ENCODE assay signal across 19 cellular contexts in the genomic region with DNA sequence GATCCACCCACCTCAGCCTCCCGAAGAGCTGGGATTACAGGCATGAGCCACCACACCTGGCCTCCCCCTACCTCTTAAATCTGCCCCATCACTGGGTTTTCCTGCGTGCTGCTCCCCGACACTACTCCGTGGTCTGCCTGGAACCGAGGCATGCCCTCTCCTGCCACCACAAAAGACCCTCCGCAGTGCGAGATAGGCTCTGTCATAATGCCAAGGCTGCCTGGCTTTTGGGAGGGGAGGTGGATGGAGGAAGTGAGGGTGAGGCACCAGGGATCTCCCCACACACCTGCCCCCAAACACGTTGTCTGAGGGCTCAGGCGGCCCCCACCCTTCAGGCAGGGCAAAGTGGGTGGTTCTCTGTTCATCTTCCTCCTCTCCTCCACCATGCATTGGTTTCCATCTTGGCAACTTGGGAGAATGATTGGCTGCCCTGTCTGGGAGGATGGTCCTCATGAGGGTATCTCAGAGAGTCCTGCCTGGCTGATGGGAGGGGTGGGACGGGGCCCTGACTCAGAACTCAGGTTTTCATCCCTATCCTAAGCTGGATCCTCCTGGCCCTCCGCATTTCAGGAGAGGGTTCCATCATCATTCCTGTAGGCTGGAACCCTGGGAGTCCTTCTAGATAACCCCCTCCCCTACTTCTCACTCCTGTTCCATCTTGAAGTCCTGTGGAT. TPM values are rescaled to one million over a fixed set of nuclear protein-coding genes. Genes with fewer than 3 reads are reported as not detected.
"Had no signal": no experiment of that assay in that cellular context is flagged by ENCODE, and none has a peak within 500 bp of the region (broad histone marks: within the 10 kb centered on the region; RNA-seq: fewer than 3 reads in every experiment).

No MANE protein-coding gene starts in this region.

- H3K27ac Mint-ChIP-seq: dendritic cell treated with granulocyte-macrophage colony-stimulating factor and Interleukin-4, amounts not matched to agents 40 ng/mL and 50 ng/mL, for 4 days; natural killer cell treated with Interleukin-12 subunit alpha and Interleukin-12 subunit beta and Interleukin-15 and Interleukin-18, amount 100 ng/mL, for 72 hours had no signal

- H3K9me3 Mint-ChIP-seq: central memory CD8-positive, alpha-beta T cell; dendritic cell treated with granulocyte-macrophage colony-stimulating factor and Interleukin-4, amounts not matched to agents 40 ng/mL and 50 ng/mL, for 4 days; effector memory CD8-positive, alpha-beta T cell; natural killer cell treated with Interleukin-12 subunit alpha and Interleukin-12 subunit beta and Interleukin-15 and Interleukin-18, amount 100 ng/mL, for 72 hours had no signal

- H3K27me3 ChIP-seq: stomach, transverse colon had no signal

- H3K4me3 Mint-ChIP-seq: central memory CD8-positive, alpha-beta T cell; dendritic cell treated with granulocyte-macrophage colony-stimulating factor and Interleukin-4, amounts not matched to agents 40 ng/mL and 50 ng/mL, for 4 days; effector memory CD8-positive, alpha-beta T cell; natural killer cell treated with Interleukin-12 subunit alpha and Interleukin-12 subunit beta and Interleukin-15 and Interleukin-18, amount 100 ng/mL, for 72 hours had no signal

- H3K9me3 ChIP-seq: esophagus squamous epithelium, stomach, thoracic aorta, transverse colon had no signal

- H3K4me1 Mint-ChIP-seq: central memory CD8-positive, alpha-beta T cell had no signal

- H3K36me3 ChIP-seq: esophagus squamous epithelium, stomach, thoracic aorta, transverse colon had no signal

- H3K27ac ChIP-seq: esophagus squamous epithelium, foreskin keratinocyte, stomach, thoracic aorta, transverse colon had no signal

- H3K27me3 Mint-ChIP-seq: central memory CD8-positive, alpha-beta T cell had no signal

- H3K36me3 Mint-ChIP-seq: natural killer cell treated with Interleukin-12 subunit alpha and Interleukin-12 subunit beta and Interleukin-15 and Interleukin-18, amount 100 ng/mL, for 72 hours had no signal

- H3K4me3 ChIP-seq: esophagus squamous epithelium, stomach, thoracic aorta, transverse colon had no signal

- ATAC-seq: effector memory CD8-positive, alpha-beta T cell; foreskin keratinocyte; left lobe of liver; natural killer cell treated with Interleukin-12 subunit alpha and Interleukin-12 subunit beta and Interleukin-15 and Interleukin-18, amount 100 ng/mL, for 72 hours had no signal

- DNase-seq: effector memory CD8-positive, alpha-beta T cell; esophagus squamous epithelium; foreskin keratinocyte; mammary epithelial cell; posterior cingulate gyrus; small intestine; stimulated activated CD4-positive, alpha-beta T cell treated with anti-CD3 and anti-CD28 coated beads, Interleukin-12 subunit alpha, Interleukin-12 subunit beta, amount 100 ng/mL, for 4 hours; stimulated activated naive CD4-positive, alpha-beta T cell; stomach; substantia nigra; transverse colon had no signal

RNA-seq across cellular contexts. Expression of gene TNS4, which starts 35.0 kb away (rescaled TPM):
- total RNA-seq: epithelial cell of proximal tubule, kidney epithelial cell, pulmonary artery endothelial cell had no signal
